Comparison of ENCODE assay signal across 22 cellular contexts in genomic region chr4:163621844-163622243, GRCh38.
DNase-seq lines count a peak whose midpoint lies in the region; ATAC-seq and TF ChIP-seq lines count a peak whose summit lies in the region.
"Had no signal": no experiment of that assay in that cellular context is flagged by ENCODE, and none has a peak within 500 bp of the region (broad histone marks: within the 10 kb centered on the region; RNA-seq: fewer than 3 reads in every experiment).

No MANE protein-coding gene starts in this region.

- 72 to 96% (median 82%) methylated on average over 2 of the region's 2 CpGs for WGBS in spleen, 5 donors
- WGBS in gastroesophageal sphincter (ENCODE audit: low coverage in 1 of 2), 2 donors, result 88% methylated on average over 1 of the region's 2 CpGs; no CpG with 5 or more reads in 1 of the 2 donors

- H3K36me3 ChIP-seq in OCI-LY3 (replicated peaks; ENCODE audit: low read depth, low read length) (peaks cover 8% of the 10 kb centered on the region), lower lobe of right lung (no peaks in the 10 kb centered on the region), spleen (no peaks in the 10 kb centered on the region), gastroesophageal sphincter (no peaks in the 10 kb centered on the region)

- H3K27ac ChIP-seq in OCI-LY3 (ENCODE audit: low read length) (no peak overlapping the region), lower lobe of right lung (peak overlapping the region; percentile 64), spleen (peak overlapping the region in 6 of 8 donors; percentile 1 to 70 (median 58)), gastroesophageal sphincter (no peak overlapping the region)
- H3K27ac ChIP-seq: A549, PC-9 had no signal

- H3K4me1 ChIP-seq in OCI-LY3 (ENCODE audit: low read length) (peaks cover 14% of the 10 kb centered on the region), lower lobe of right lung (no peaks in the 10 kb centered on the region), spleen (peaks cover 0 to 8% (median 0%) of the 10 kb centered on the region in 6 donors), gastroesophageal sphincter (no peaks in the 10 kb centered on the region)
- H3K4me1 ChIP-seq: A549 had no signal

- H2AFZ ChIP-seq in OCI-LY3 (ENCODE audit: low read depth, low read length), result peak overlapping the region; percentile 23; the same call in 1 of the 2 replicates
- H2AFZ ChIP-seq: PC-9 had no signal

- TF ChIP-seq CTCF in OCI-LY3 (IDR thresholded peaks at IDR 0.05; ENCODE audit: low read depth, low read length) (no peak), lower lobe of right lung (IDR thresholded peaks at IDR 0.05) (no peak), spleen (IDR thresholded peaks at IDR 0.05 in 8 of 11, conservative IDR thresholded peaks at IDR 0.05 in 3 of 11) (no peak), gastroesophageal sphincter (IDR thresholded peaks at IDR 0.05) (no peak)

- ATAC-seq in lower lobe of right lung (peak; percentile 64 to 71), gastroesophageal sphincter (no peak)
- ATAC-seq: A549 had no signal

- H3K4me3 ChIP-seq in OCI-LY3 (ENCODE audit: low read length) (no peak overlapping the region), lower lobe of right lung (no peak overlapping the region), spleen (no peak overlapping the region), gastroesophageal sphincter (no peak overlapping the region)
- H3K4me3 ChIP-seq: A549, PC-9 had no signal

- H3K9me3 ChIP-seq in OCI-LY3 (ENCODE audit: insufficient read depth, low read length) (0 out of 2 replicates have a peak, but pooled peaks cover 6% of the 10 kb centered on the region), lower lobe of right lung (no peaks in the 10 kb centered on the region), spleen (no peaks in the 10 kb centered on the region), gastroesophageal sphincter (no peaks in the 10 kb centered on the region)
- H3K9me3 ChIP-seq: A549 had no signal

- no peaks in the 10 kb centered on the region for H4K20me1 ChIP-seq in OCI-LY3 (ENCODE audit: insufficient read depth, low read length)

- DNase-seq in CD1c-positive myeloid dendritic cell (ENCODE audit: extremely low spot score), result peak; percentile 40
- no peak for DNase-seq in lower lobe of right lung
- no peak for DNase-seq in spleen
- DNase-seq in NCI-H2107 (lab: John Stamatoyannopoulos, UW), result no peak
- no peak for DNase-seq in mucosa of gallbladder (ENCODE audit: low spot score)
- no peak for DNase-seq in GF-D8 (lab: John Stamatoyannopoulos, UW)
- DNase-seq: CD4-positive, alpha-beta T cell; COR-L47; DMS79; MV-4-11; NCI-H1105 treated with DMSO at 0.1 percent for 48 hours; NCI-H1694; NCI-H2081; NCI-H2171 treated with DMSO at 0.1 percent for 48 hours; NCI-H446; NCI-H526; PC-9; RPMI8226; SIG-M5 had no signal

- no peak overlapping the region for H3K4me2 ChIP-seq in OCI-LY3 (ENCODE audit: low read length)
- H3K4me2 ChIP-seq: A549, PC-9 had no signal

- no peak overlapping the region for H3K9ac ChIP-seq in OCI-LY3 (ENCODE audit: low read length)

- H3K27me3 ChIP-seq in OCI-LY3 (ENCODE audit: low read depth, low read length), result no peaks in the 10 kb centered on the region
- H3K27me3 ChIP-seq in lower lobe of right lung (ENCODE audit: low read depth), result no peaks in the 10 kb centered on the region
- no peaks in the 10 kb centered on the region for H3K27me3 ChIP-seq in spleen (replicated peaks in 1 of 7)
- no peaks in the 10 kb centered on the region for H3K27me3 ChIP-seq in gastroesophageal sphincter

- H3K79me2 ChIP-seq in OCI-LY3 (ENCODE audit: low read length), result no peaks in the 10 kb centered on the region

- TF ChIP-seq EP300 in gastroesophageal sphincter (IDR thresholded peaks at IDR 0.05), result no peak

- intact Hi-C loops in lower lobe of right lung (cut with DNase I), result no loop called here
- intact Hi-C loops in spleen (cut with DNase I; ENCODE audit: low total_unique reads), result no loop called here

- TF ChIP-seq POLR2A in spleen (IDR thresholded peaks at IDR 0.05) (no peak), gastroesophageal sphincter (IDR thresholded peaks at IDR 0.05) (no peak)

Comparison
In these comparisons a context has a peak if more than half of its experiments do, and no peak if none do; other contexts are left out.
1. H3K27ac ChIP-seq: peak in lower lobe of right lung (single experiment) and spleen (6 of 8); none in OCI-LY3 (single experiment) and gastroesophageal sphincter (0 of 4).